8 cellular contexts compared by ENCODE assay signal in the genomic region with DNA sequence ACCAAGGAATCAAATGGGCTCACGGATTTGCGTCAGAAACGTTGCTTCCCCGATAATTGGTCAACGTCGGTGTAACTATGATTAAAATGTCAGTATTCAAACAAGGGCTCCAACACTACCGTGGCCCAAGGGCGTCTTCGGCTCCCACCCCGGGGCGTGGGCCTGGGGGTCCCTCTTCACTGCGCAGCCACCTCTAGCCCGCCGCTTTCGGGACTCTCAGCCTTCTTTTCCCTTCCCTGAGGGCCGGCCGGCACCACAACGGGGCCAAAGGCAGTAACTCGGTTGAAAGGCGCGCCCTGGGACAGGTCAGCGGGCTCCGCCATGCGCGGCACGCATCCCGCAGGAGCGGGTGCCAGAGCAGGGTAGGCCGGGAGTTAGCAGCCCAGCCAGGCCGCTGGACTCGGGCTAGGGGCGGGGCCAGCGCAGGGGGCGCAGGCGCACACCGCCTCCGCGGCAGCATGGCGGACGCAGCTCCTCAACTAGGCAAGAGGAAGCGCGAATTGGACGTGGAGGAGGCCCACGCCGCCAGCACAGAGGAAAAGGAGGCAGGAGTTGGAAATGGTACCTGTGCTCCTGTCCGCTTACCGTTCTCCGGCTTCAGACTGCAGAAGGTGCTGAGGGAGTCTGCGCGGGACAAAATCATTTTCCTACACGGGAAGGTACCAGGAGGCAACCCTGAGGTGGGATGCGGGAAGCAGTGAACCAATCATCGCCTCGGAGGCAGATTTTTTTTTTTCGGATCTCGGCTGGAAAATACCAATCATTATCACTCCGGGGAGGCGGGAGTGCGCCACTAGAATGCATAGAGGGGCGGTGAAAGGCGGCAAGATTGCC. TPM values are rescaled to one million over a fixed set of nuclear protein-coding genes. Genes with fewer than 3 reads are reported as not detected.
DNase-seq lines count a peak whose midpoint lies in the region; ATAC-seq, FAIRE-seq and TF ChIP-seq lines count a peak whose summit lies in the region.

Gene DCPS, plus strand, starts transcription at position 438 of the 834 bp plus-strand sequence. Its CDS starts 21 bp downstream, at position 459.

- H3K9ac ChIP-seq in H1 (replicated peaks in 1 of 4; ENCODE audit: extremely low read depth in 1 of 4, low read depth in 3 of 4, low read length in 3 of 4) = peak within 1 kb of the TSS; percentile 88 to 96 (median 90)
- peak within 1 kb of the TSS; percentile 91 for H3K9ac ChIP-seq in mesendoderm (ENCODE audit: low read length)

- no peak for TF ChIP-seq RAD21 in H1 (IDR thresholded peaks at IDR 0.05 in 1 of 2, conservative IDR thresholded peaks at IDR 0.05 in 1 of 2; ENCODE audit: low read depth in 2 of 2, low read length in 2 of 2)

- POLR2A ChIA-PET in H1 (lab: Charles Lee; ENCODE audit: partially characterized antibody) = interaction anchor here (0.6 to 2.8 kb wide), 20 partner anchors 9 to 1336 kb away, joined by 3 to 11 read pairs (median 4); partner anchors contain the start of genes FOXRED1, SRPRA, ST3GAL4 and TIRAP

- peak within 1 kb of the TSS; percentile 97 for H3K27ac ChIP-seq in H1 (ENCODE audit: low read depth, low read length)
- peak within 1 kb of the TSS; percentile 23 for H3K27ac ChIP-seq in mesendoderm (ENCODE audit: low read depth, low read length)

- peak within 1 kb of the TSS; percentile 99 for H4K8ac ChIP-seq in H1 (ENCODE audit: extremely low read depth, insufficient read depth, low read length)
- peak within 1 kb of the TSS; percentile 91 for H4K8ac ChIP-seq in mesendoderm (ENCODE audit: low read depth, low read length)

- H2BK5ac ChIP-seq in H1 (ENCODE audit: low read depth, low read length) (peak within 1 kb of the TSS; percentile 99), mesendoderm (ENCODE audit: low read length) (peak within 1 kb of the TSS; percentile 86)

- H4K5ac ChIP-seq in H1 (ENCODE audit: insufficient read length, low read depth, low read length) (peak within 1 kb of the TSS; percentile 96), mesendoderm (ENCODE audit: low read length) (peak within 1 kb of the TSS; percentile 87)

- H3K27me3 ChIP-seq in H1 (replicated peaks in 1 of 4; ENCODE audit: control insufficient read depth in 3 of 4, extremely low read depth in 1 of 4, insufficient read depth in 3 of 4, low read length in 3 of 4) (no peaks in the 10 kb centered on the region), mesendoderm (ENCODE audit: insufficient read depth, low read length, poor library complexity) (no peaks in the 10 kb centered on the region)

- peaks cover 0 to 10% of the 10 kb centered on the region in 2 experiments; a peak in 2 of 4 replicates for H3K79me2 ChIP-seq in H1 (ENCODE audit: control insufficient read depth in 1 of 2, insufficient read depth in 2 of 2, low read length in 2 of 2)
- no peaks in the 10 kb centered on the region for H3K79me2 ChIP-seq in mesendoderm (ENCODE audit: control insufficient read depth, insufficient read depth, low read length)

- no peak for TF ChIP-seq CTCF in H1 (IDR thresholded peaks at IDR 0.05; ENCODE audit: control extremely low read depth in 1 of 3, insufficient read depth in 1 of 3, low read depth in 1 of 3, low read length in 3 of 3)

- peak; percentile 81 for DNase-seq in COR-L47 (lab: John Stamatoyannopoulos, UW)
- DNase-seq in HT1080 (ENCODE audit: low read depth) = peak; percentile 92
- peak; percentile 80 for DNase-seq in NOMO-1 treated with dmso at 0.1 percent for 144 hours (lab: John Stamatoyannopoulos, UW; ENCODE audit: unreplicated experiment)
- DNase-seq in activated CD8-positive, alpha-beta memory T cell treated with anti-CD3 and anti-CD28 coated beads for 48 hours (ENCODE audit: low read depth in 2 of 3, low spot score in 2 of 3) = peak; percentile 66 to 88 (median 84)
- DNase-seq in H1 (ENCODE audit: low read depth in 1 of 2, low spot score in 2 of 2) = peak; percentile 50 to 97
- DNase-seq in mesendoderm = peak; percentile 95
- DNase-seq in stimulated activated CD8-positive, alpha-beta memory T cell treated with anti-CD3 and anti-CD28 coated beads, Interleukin-15, amount 100 ng/mL, for 1 hour (ENCODE audit: low read depth) = peak; percentile 64

- H3K56ac ChIP-seq in H1 (replicated peaks; ENCODE audit: insufficient read length, low read depth, low read length) = peak within 1 kb of the TSS; percentile 96
- H3K56ac ChIP-seq in mesendoderm (ENCODE audit: low read length) = peak within 1 kb of the TSS; percentile 97

- H3K4me2 ChIP-seq in H1 (ENCODE audit: insufficient read depth in 1 of 2, low read depth in 2 of 2, low read length in 2 of 2) (peak within 1 kb of the TSS; percentile 72 to 77), mesendoderm (ENCODE audit: low read length) (peak within 1 kb of the TSS; percentile 81)

- H3K4ac ChIP-seq in H1 (replicated peaks; ENCODE audit: insufficient read length, low read depth, low read length) (peak within 1 kb of the TSS; percentile 92), mesendoderm (ENCODE audit: low read depth, low read length) (peak within 1 kb of the TSS; percentile 41)

- peaks cover 3% of the 10 kb centered on the region for H3K23me2 ChIP-seq in H1 (ENCODE audit: low read depth, low read length)

- 0 out of 2 replicates have a peak within 1 kb of the TSS, but pooled peaks have one; percentile 71 for H2AK5ac ChIP-seq in H1 (ENCODE audit: low read depth, low read length)
- no peak within 1 kb of the TSS for H2AK5ac ChIP-seq in mesendoderm (ENCODE audit: low read length)

- H2AFZ ChIP-seq in H1 (ENCODE audit: low read length) = peak within 1 kb of the TSS; percentile 99

- peaks cover 2% of the 10 kb centered on the region; the same call in 1 of the 2 replicates for H3K79me1 ChIP-seq in H1 (ENCODE audit: low read depth, low read length)
- H3K79me1 ChIP-seq in mesendoderm (ENCODE audit: low read length) = no peaks in the 10 kb centered on the region

- peaks cover 0 to 5% (median 1%) of the 10 kb centered on the region in 4 experiments; a peak in 2 of 8 replicates for H3K36me3 ChIP-seq in H1 (ENCODE audit: control insufficient read depth in 2 of 4, insufficient read depth in 4 of 4, low read length in 3 of 4)
- no peaks in the 10 kb centered on the region for H3K36me3 ChIP-seq in mesendoderm (ENCODE audit: control insufficient read depth, insufficient read depth, low read length)

- peak within 1 kb of the TSS; percentile 63 to 98 (median 86) for H3K4me3 ChIP-seq in H1 (ENCODE audit: extremely low read depth in 1 of 4, insufficient read depth in 2 of 4, low read depth in 3 of 4, low read length in 4 of 4)
- peak within 1 kb of the TSS; percentile 76 for H3K4me3 ChIP-seq in mesendoderm (ENCODE audit: low read length)

- peak within 1 kb of the TSS; percentile 95 for H2BK12ac ChIP-seq in H1 (ENCODE audit: low read depth, low read length)

- H2BK20ac ChIP-seq in H1 (ENCODE audit: low read length) = 0 out of 2 replicates have a peak within 1 kb of the TSS, but pooled peaks have one; percentile 87

- H2BK120ac ChIP-seq in H1 (replicated peaks; ENCODE audit: low read depth, low read length) (peak within 1 kb of the TSS; percentile 72), mesendoderm (ENCODE audit: low read depth, low read length) (peak within 1 kb of the TSS; percentile 2)

- TF ChIP-seq POLR2A in H1 (IDR thresholded peaks at IDR 0.05; ENCODE audit: control extremely low read depth in 1 of 2, low read depth in 2 of 2, low read length in 2 of 2) = peak; percentile 93 to 99

- no peak within 1 kb of the TSS for H3K23ac ChIP-seq in H1 (ENCODE audit: insufficient read length)
- no peak within 1 kb of the TSS for H3K23ac ChIP-seq in mesendoderm (ENCODE audit: low read length)

- peak in 1 of 2 experiments; percentile 62; a peak in 1 of 3 replicates for TF ChIP-seq EP300 in H1 (IDR thresholded peaks at IDR 0.05; ENCODE audit: borderline replicate concordance in 1 of 2, low read depth in 2 of 2, low read length in 2 of 2)

- ATAC-seq in GM21360 (IDR thresholded peaks at IDR 0.05; ENCODE audit: unreplicated experiment) = peak; percentile 88

- no peaks in the 10 kb centered on the region for H3K9me3 ChIP-seq in H1 (ENCODE audit: insufficient read depth in 2 of 2, low read depth in 1 of 2, low read length in 1 of 2)

- no peaks in the 10 kb centered on the region for H4K20me1 ChIP-seq in H1 (replicated peaks in 1 of 2; ENCODE audit: control insufficient read depth in 1 of 2, insufficient read depth in 2 of 2, low read length in 2 of 2)

- peaks cover 0 to 5% (median 2%) of the 10 kb centered on the region in 4 experiments; a peak in 4 of 7 replicates for H3K4me1 ChIP-seq in H1 (replicated peaks in 1 of 4; ENCODE audit: control insufficient read depth in 3 of 4, insufficient read depth in 4 of 4, low read length in 3 of 4)
- H3K4me1 ChIP-seq in mesendoderm (ENCODE audit: control insufficient read depth, low read depth, low read length) = no peaks in the 10 kb centered on the region

- WGBS in H1 (ENCODE audit: extremely low coverage in 1 of 2, insufficient coverage in 1 of 2, insufficient read length in 1 of 2, insufficient replicate concordance in 2 of 2, low coverage in 1 of 2, low lambda C conversion rate in 2 of 2, missing lambda C conversion rate in 1 of 2), 2 experiments = 2% methylated on average over 58 of the region's 61 CpGs; no CpG with 5 or more reads in 1 of the 2 experiments
- WGBS in mesendoderm (ENCODE audit: extremely low coverage, insufficient coverage, low lambda C conversion rate) = no CpG with 5 or more reads among the region's 61 CpGs

- H3K14ac ChIP-seq in H1 (ENCODE audit: insufficient read length) = no peak within 1 kb of the TSS

- H4K91ac ChIP-seq in H1 (replicated peaks; ENCODE audit: insufficient read length, low read length) = peak within 1 kb of the TSS; percentile 96

- H2BK15ac ChIP-seq in H1 (ENCODE audit: low read length) = peak within 1 kb of the TSS; percentile 99; the same call in 1 of the 2 replicates
- H2BK15ac ChIP-seq in mesendoderm (replicated peaks; ENCODE audit: low read depth) = no peak within 1 kb of the TSS

- peak within 1 kb of the TSS; percentile 99 for H3K18ac ChIP-seq in H1 (ENCODE audit: extremely low read depth, low read length)
- H3K18ac ChIP-seq in mesendoderm (ENCODE audit: low read length) = peak within 1 kb of the TSS; percentile 42

- CTCF ChIA-PET in H1 (lab: Charles Lee; ENCODE audit: partially characterized antibody) = interaction anchor here (2.5 kb wide), 1 partner anchor 10 kb away, joined by 9 read pairs; no protein-coding TSS in a partner anchor

- no peak for FAIRE-seq in H1 (lab: Jason Lieb, UNC)

RNA-seq across cellular contexts. Expression of gene DCPS, which starts in this region (rescaled TPM):
- 29.3 and 37.4 TPM in 2 replicates for total RNA-seq in HT1080 (2014; rRNA removed; shearing (Covaris generic))
- 32.3 and 35.4 TPM in 2 replicates for polyA plus RNA-seq in HT1080 (2015; cell fraction: cytosol; rRNA removed)
- polyA plus RNA-seq in HT1080 (2015; cell fraction: nucleus; rRNA removed) = 18.0 and 20.6 TPM in 2 replicates
- total RNA-seq in H1 (2021; fragmentation: NEBNext Ultra II Directional; extraction: Animal tissue kit (Norgen Biotek cat#: 25700)) = 24.6 and 24.8 TPM in 2 replicates
- 55.2 and 61.9 TPM in 2 replicates for polyA plus RNA-seq in H1 (2011; rRNA removed)
- polyA plus RNA-seq in H1 (2011; cell fraction: cytosol; rRNA removed) = 44.4 TPM
- polyA plus RNA-seq in H1 (2011; cell fraction: nucleus; rRNA removed) = 28.9 TPM
- polyA plus RNA-seq in H1 (2012, experiment 1 of 2) = 28.4 to 32.8 TPM (median 30.1 TPM) in 4 replicates
- polyA plus RNA-seq in H1 (2012, experiment 2 of 2) = 31.6 TPM
- polyA plus RNA-seq in H1 (2013, experiment 1 of 2) = 18.1 TPM
- polyA plus RNA-seq in H1 (2013, experiment 2 of 2) = 19.4 TPM
- 17.7 and 19.4 TPM in 2 replicates for polyA minus RNA-seq in H1 (2011; rRNA and poly(A)+ RNA removed)
- polyA minus RNA-seq in H1 (2011; cell fraction: cytosol; rRNA and poly(A)+ RNA removed) = 15.3 TPM
- 11.9 TPM for polyA minus RNA-seq in H1 (2011; cell fraction: nucleus; rRNA and poly(A)+ RNA removed)
- 20.0 TPM for polyA plus RNA-seq in mesendoderm (2013, experiment 1 of 2)
- 20.1 TPM for polyA plus RNA-seq in mesendoderm (2013, experiment 2 of 2)

Comparison
In these comparisons a context has a peak if more than half of its experiments do, and no peak if none do; other contexts are left out.
1. Peak in every context shown above with its lines: DNase-seq, ATAC-seq, H3K4me3 ChIP-seq and H3K27ac ChIP-seq.